ENCODE assay signal across 21 cellular contexts in genomic region chr11:16117989-16118810, GRCh38.
DNase-seq lines count a peak whose midpoint lies in the region; ATAC-seq and TF ChIP-seq lines count a peak whose summit lies in the region.
"Had no signal": no experiment of that assay in that cellular context is flagged by ENCODE, and none has a peak within 500 bp of the region (broad histone marks: within the 10 kb centered on the region; RNA-seq: fewer than 3 reads in every experiment).

No MANE protein-coding gene starts in this region.

- intact Hi-C loops in gastrocnemius medialis (cut with DNase I; ENCODE audit: low total_unique reads) (loop anchor here (5.0 kb wide), 1 partner anchor 489 kb away; no protein-coding TSS in a partner anchor), ascending aorta (cut with DNase I) (no loop called here)

- TF ChIP-seq CTCF in gastrocnemius medialis (IDR thresholded peaks at IDR 0.05 in 4 of 5, conservative IDR thresholded peaks at IDR 0.05 in 1 of 5), result no peak
- TF ChIP-seq CTCF in ascending aorta (IDR thresholded peaks at IDR 0.05), result no peak

- peak overlapping the region; percentile 56 to 79 (median 74) for H3K27ac ChIP-seq in gastrocnemius medialis
- H3K27ac ChIP-seq in ascending aorta, result no peak overlapping the region
- H3K27ac ChIP-seq: adrenal gland, brain microvascular endothelial cell, left lung, tibial artery had no signal

- H3K9me3 ChIP-seq in gastrocnemius medialis, result no peaks in the 10 kb centered on the region
- no peaks in the 10 kb centered on the region for H3K9me3 ChIP-seq in ascending aorta
- H3K9me3 ChIP-seq: adrenal gland, left lung, tibial artery had no signal

- ATAC-seq in gastrocnemius medialis (peak; percentile 91 to 93), HG03159 (IDR thresholded peaks at IDR 0.05; ENCODE audit: unreplicated experiment) (no peak), HG02852 (IDR thresholded peaks at IDR 0.05; ENCODE audit: unreplicated experiment) (no peak)
- ATAC-seq: CD8-positive, alpha-beta T cell; left lung had no signal

- H3K4me1 ChIP-seq in gastrocnemius medialis, result peaks cover 37 to 55% of the 10 kb centered on the region in 2 donors
- no peaks in the 10 kb centered on the region for H3K4me1 ChIP-seq in ascending aorta
- H3K4me1 ChIP-seq: adrenal gland, left lung had no signal

- in situ Hi-C loops in SK-MEL-5 (cut with HindIII; ENCODE audit: low pct_unique_long_range_greater_than_20kb, low sequenced_read_pairs) (no loop called here), gastrocnemius medialis (cut with MboI; ENCODE audit: low sequenced_read_pairs in 4 of 4) (loop anchor here in 2 of 4 donors (25.0 kb wide), 3 partner anchors 94 to 494 kb away; no protein-coding TSS in a partner anchor)

- no peaks in the 10 kb centered on the region for H3K36me3 ChIP-seq in gastrocnemius medialis
- no peaks in the 10 kb centered on the region for H3K36me3 ChIP-seq in ascending aorta
- H3K36me3 ChIP-seq: adrenal gland, brain microvascular endothelial cell, left lung, tibial artery had no signal

- H3K27me3 ChIP-seq in gastrocnemius medialis (no peaks in the 10 kb centered on the region), ascending aorta (no peaks in the 10 kb centered on the region)
- H3K27me3 ChIP-seq: adrenal gland, brain microvascular endothelial cell, left lung, tibial artery had no signal

- TF ChIP-seq POLR2A in gastrocnemius medialis (IDR thresholded peaks at IDR 0.05), result no peak

- DNase-seq in NCI-H2196 (lab: John Stamatoyannopoulos, UW; ENCODE audit: unreplicated experiment) (peak; percentile 6), NCI-H2196 treated with DMSO at 0.1 percent for 48 hours (lab: John Stamatoyannopoulos, UW; ENCODE audit: unreplicated experiment) (no peak), NCI-H2171 treated with DMSO at 0.1 percent for 48 hours (lab: John Stamatoyannopoulos, UW) (peak; percentile 48), SK-MEL-5 (ENCODE audit: low read depth, low spot score) (peak; percentile 49), gastrocnemius medialis (peak; percentile 55 to 59), ascending aorta (ENCODE audit: low spot score in 2 of 2) (no peak)
- DNase-seq: activated CD4-positive, alpha-beta T cell treated with anti-CD3 and anti-CD28 coated beads, Interleukin-2, amount 50 U/mL, for 4 hours; activated naive CD4-positive, alpha-beta T cell treated with anti-CD3 and anti-CD28 coated beads for 36 hours; adrenal gland; brain microvascular endothelial cell; CD8-positive, alpha-beta T cell; GDM1; H7; left lung; naive B cell; NCI-H1436; NCI-H510A; stimulated activated CD4-positive, alpha-beta T cell treated with anti-CD3 and anti-CD28 coated beads, Interleukin-2, amount 100 ng/mL, for 24 hours; tibial artery had no signal

- peak overlapping the region in 1 of 4 donors; percentile 10 for H3K4me3 ChIP-seq in gastrocnemius medialis
- no peak overlapping the region for H3K4me3 ChIP-seq in ascending aorta
- H3K4me3 ChIP-seq: adrenal gland, left lung, tibial artery had no signal

Comparison
In these comparisons a context has a peak if more than half of its experiments do, and no peak if none do; other contexts are left out.
1. DNase-seq: peak in NCI-H2196 (single experiment), NCI-H2171 treated with DMSO at 0.1 percent for 48 hours (single experiment), SK-MEL-5 (single experiment) and gastrocnemius medialis (2 of 2); none in NCI-H2196 treated with DMSO at 0.1 percent for 48 hours (single experiment) and ascending aorta (0 of 2).
2. ATAC-seq: peak in gastrocnemius medialis (2 of 2); none in HG03159 (single experiment) and HG02852 (single experiment).
3. H3K27ac ChIP-seq: peak in gastrocnemius medialis (4 of 4); none in ascending aorta (0 of 2).